ENCODE assay signal across 20 cellular contexts in the genomic region with DNA sequence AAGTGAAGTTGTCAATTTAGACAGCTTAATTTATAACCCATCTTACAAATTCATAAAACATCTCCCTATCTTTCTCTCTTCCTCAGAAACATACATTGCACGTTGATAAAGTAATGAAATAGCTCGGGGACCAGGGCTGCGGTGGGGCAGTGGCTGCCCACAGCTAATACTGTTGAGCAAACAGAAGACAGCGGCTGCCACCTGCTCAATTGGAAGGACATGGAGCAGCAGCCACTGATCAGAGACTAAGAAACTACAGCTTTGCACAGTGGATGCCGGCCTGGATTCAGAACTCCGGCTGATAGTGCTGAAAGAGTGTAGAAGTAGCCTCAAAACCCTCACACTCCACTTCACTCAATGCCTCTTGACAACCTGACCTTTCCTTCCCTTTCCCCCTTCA.
"Had no signal": no experiment of that assay in that cellular context is flagged by ENCODE, and none has a peak within 500 bp of the region (broad histone marks: within the 10 kb centered on the region; RNA-seq: fewer than 3 reads in every experiment).

No MANE protein-coding gene starts in this region.

- H3K27me3 ChIP-seq: right lobe of liver had no signal

- H3K4me1 ChIP-seq: parathyroid adenoma, psoas muscle, right lobe of liver, spleen had no signal

- H3K36me3 Mint-ChIP-seq: naive B cell; stimulated activated memory B cell treated with anti-CD40 and anti-IgM and Interleukin-4, amounts not matched to agents 10 μg/mL and 1 μg/mL and 100 μg/mL, for 72 hours had no signal

- H3K9ac ChIP-seq: parathyroid adenoma had no signal

- H3K9me3 Mint-ChIP-seq: nephron; stimulated activated memory B cell treated with anti-CD40 and anti-IgM and Interleukin-4, amounts not matched to agents 10 μg/mL and 1 μg/mL and 100 μg/mL, for 72 hours; stimulated activated naive CD8-positive, alpha-beta T cell treated with anti-CD3 and anti-CD28 coated beads, Interleukin-15, Interleukin-2, amounts not matched to agents 100 ng/mL and 50 ng/mL, for 24 hours had no signal

- H3K27ac ChIP-seq: coronary artery, hepatocyte, parathyroid adenoma, psoas muscle, right lobe of liver, spleen, transverse colon had no signal

- H3K4me3 Mint-ChIP-seq: nephron; stimulated activated memory B cell treated with anti-CD40 and anti-IgM and Interleukin-4, amounts not matched to agents 10 μg/mL and 1 μg/mL and 100 μg/mL, for 72 hours; stimulated activated naive CD8-positive, alpha-beta T cell treated with anti-CD3 and anti-CD28 coated beads, Interleukin-15, Interleukin-2, amounts not matched to agents 100 ng/mL and 50 ng/mL, for 24 hours had no signal

- H3K9me3 ChIP-seq: psoas muscle, right lobe of liver, spleen, transverse colon had no signal

- H3K4me2 ChIP-seq: hepatocyte had no signal

- H3K4me1 Mint-ChIP-seq: stimulated activated memory B cell treated with anti-CD40 and anti-IgM and Interleukin-4, amounts not matched to agents 10 μg/mL and 1 μg/mL and 100 μg/mL, for 72 hours had no signal

- DNase-seq: effector CD4-positive, alpha-beta T cell; foreskin melanocyte; head of caudate nucleus; mammary epithelial cell; naive B cell; occipital lobe; psoas muscle; retina; right lobe of liver; spleen; stimulated activated CD4-positive, alpha-beta T cell treated with anti-CD3 and anti-CD28 coated beads, Interleukin-15, amount 100 ng/mL, for 24 hours; stimulated activated CD4-positive, alpha-beta T cell treated with anti-CD3 and anti-CD28 coated beads, Interleukin-1b, Interleukin-23, amount 100 ng/mL, for 48 hours; stimulated activated CD4-positive, alpha-beta T cell treated with anti-CD3 and anti-CD28 coated beads, Interleukin-4, amount 100 ng/mL, for 24 hours; transverse colon had no signal

- H3K4me3 ChIP-seq: coronary artery, hepatocyte, psoas muscle, right lobe of liver, spleen, transverse colon had no signal

- H3K79me2 ChIP-seq: hepatocyte, parathyroid adenoma had no signal

- H3K27ac Mint-ChIP-seq: naive B cell; nephron; stimulated activated memory B cell treated with anti-CD40 and anti-IgM and Interleukin-4, amounts not matched to agents 10 μg/mL and 1 μg/mL and 100 μg/mL, for 72 hours; stimulated activated naive CD8-positive, alpha-beta T cell treated with anti-CD3 and anti-CD28 coated beads, Interleukin-15, Interleukin-2, amounts not matched to agents 100 ng/mL and 50 ng/mL, for 24 hours had no signal

- ATAC-seq: psoas muscle; right lobe of liver; stimulated activated memory B cell treated with anti-CD40 and anti-IgM and Interleukin-4, amounts not matched to agents 10 μg/mL and 1 μg/mL and 100 μg/mL, for 72 hours had no signal

- H3K36me3 ChIP-seq: right lobe of liver, spleen, transverse colon had no signal

- H2AFZ ChIP-seq: hepatocyte, parathyroid adenoma had no signal
